ENCODE assay signal across 20 cellular contexts in the genomic region with DNA sequence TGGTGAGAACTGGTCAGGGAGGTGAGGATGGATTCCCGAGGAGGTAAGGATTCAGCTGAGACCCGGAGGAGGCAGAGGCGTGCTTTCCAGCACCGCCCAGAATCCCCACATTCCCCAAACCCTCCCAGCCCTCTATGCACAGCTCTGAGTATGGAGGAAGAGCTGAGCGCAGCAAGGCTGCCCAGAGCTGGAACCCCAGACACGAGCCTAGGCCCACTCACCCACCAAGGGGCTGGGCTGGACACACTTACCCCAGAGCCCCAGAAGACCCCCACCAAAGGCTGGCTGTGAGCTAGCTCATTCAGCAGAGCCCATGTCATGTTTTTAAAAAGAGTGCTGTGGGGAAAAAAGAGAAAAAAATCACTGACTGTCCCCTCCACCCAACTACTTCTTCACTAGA.
"Had no signal": no experiment of that assay in that cellular context is flagged by ENCODE, and none has a peak within 500 bp of the region (broad histone marks: within the 10 kb centered on the region; RNA-seq: fewer than 3 reads in every experiment).

No MANE protein-coding gene starts in this region.

- H3K36me3 Mint-ChIP-seq: natural killer cell had no signal

- DNase-seq: dermis blood vessel endothelial cell; effector memory CD8-positive, alpha-beta T cell; left colon; left ventricle myocardium superior; lower lobe of right lung; natural killer cell; occipital lobe; stimulated activated CD4-positive, alpha-beta T cell treated with anti-CD3 and anti-CD28 coated beads, Interleukin-12 subunit alpha, Interleukin-12 subunit beta, amount 100 ng/mL, for 4 hours; stimulated activated CD4-positive, alpha-beta T cell treated with anti-CD3 and anti-CD28 coated beads, Interleukin-1b, Interleukin-23, amount 100 ng/mL, for 48 hours; stimulated activated CD4-positive, alpha-beta T cell treated with anti-CD3 and anti-CD28 coated beads, Interleukin-4, amount 100 ng/mL, for 1 hour; stimulated activated naive CD4-positive, alpha-beta T cell; stomach; thyroid gland; trophoblast cell; uterus had no signal

- H3K9me3 ChIP-seq: lower lobe of right lung, pancreas, stomach, thyroid gland, uterus had no signal

- H3K27ac Mint-ChIP-seq: effector memory CD8-positive, alpha-beta T cell; natural killer cell; progenitor cell of endocrine pancreas had no signal

- H3K4me3 ChIP-seq: coronary artery, lower lobe of right lung, pancreas, smooth muscle cell, stomach, thyroid gland, uterus had no signal

- H3K27me3 ChIP-seq: pancreas, stomach, thyroid gland, uterus had no signal

- H3K4me3 Mint-ChIP-seq: effector memory CD8-positive, alpha-beta T cell; natural killer cell had no signal

- H3K4me1 Mint-ChIP-seq: natural killer cell had no signal

- H3K9me3 Mint-ChIP-seq: effector memory CD8-positive, alpha-beta T cell; natural killer cell had no signal

- H3K36me3 ChIP-seq: lower lobe of right lung, pancreas, stomach, thyroid gland, uterus had no signal

- ATAC-seq: effector memory CD8-positive, alpha-beta T cell; left colon; left ventricle myocardium superior; lower lobe of right lung; natural killer cell; pancreas; sciatic nerve had no signal

- H3K27ac ChIP-seq: coronary artery, lower lobe of right lung, pancreas, stomach, thyroid gland, uterus had no signal
